Comparison of ENCODE assay signal across 8 cellular contexts in genomic region chr9:89604463-89605180, GRCh38. TPM values are rescaled to one million over a fixed set of nuclear protein-coding genes. Genes with fewer than 3 reads are reported as not detected.
DNase-seq lines count a peak whose midpoint lies in the region; ATAC-seq lines count a peak whose summit lies in the region.

Gene GADD45G (plus strand): TSS chr9:89605012. CDS start chr9:89605122, 110 bp downstream.

- peak; percentile 49 for ATAC-seq in GM19455 (IDR thresholded peaks at IDR 0.05; ENCODE audit: unreplicated experiment)

- DNase-seq in AML-193 (lab: John Stamatoyannopoulos, UW) (peak; percentile 68 to 76), LoVo (ENCODE audit: low spot score) (peak; percentile 43), SK-N-MC (ENCODE audit: low read depth, low spot score) (no peak), globus pallidus (ENCODE audit: low spot score) (peak; percentile 91), occipital lobe (lab: John Stamatoyannopoulos, UW) (peak; percentile 86), superior temporal gyrus (ENCODE audit: extremely low spot score) (peak; percentile 93)
- DNase-seq in activated naive CD4-positive, alpha-beta T cell treated with anti-CD3 and anti-CD28 coated beads, Interleukin-2, amount 50 U/mL, for 16 hours = peak; percentile 89

- no peaks in the 10 kb centered on the region for H3K36me3 ChIP-seq in SK-N-MC (ENCODE audit: insufficient read depth, low read length)

- no peak within 1 kb of the TSS for H3K9ac ChIP-seq in SK-N-MC (ENCODE audit: insufficient read length)

- H3K9me3 ChIP-seq in SK-N-MC (ENCODE audit: low read depth, low read length) = no peaks in the 10 kb centered on the region

- H3K27ac ChIP-seq in SK-N-MC = no peak within 1 kb of the TSS

- peak within 1 kb of the TSS; percentile 75 for H3K4me3 ChIP-seq in SK-N-MC

RNA-seq across cellular contexts. Expression of gene GADD45G, which starts in this region (rescaled TPM):
- total RNA-seq in occipital lobe = 5.6 TPM
